1 cellular context compared by ENCODE assay signal in the genomic region with DNA sequence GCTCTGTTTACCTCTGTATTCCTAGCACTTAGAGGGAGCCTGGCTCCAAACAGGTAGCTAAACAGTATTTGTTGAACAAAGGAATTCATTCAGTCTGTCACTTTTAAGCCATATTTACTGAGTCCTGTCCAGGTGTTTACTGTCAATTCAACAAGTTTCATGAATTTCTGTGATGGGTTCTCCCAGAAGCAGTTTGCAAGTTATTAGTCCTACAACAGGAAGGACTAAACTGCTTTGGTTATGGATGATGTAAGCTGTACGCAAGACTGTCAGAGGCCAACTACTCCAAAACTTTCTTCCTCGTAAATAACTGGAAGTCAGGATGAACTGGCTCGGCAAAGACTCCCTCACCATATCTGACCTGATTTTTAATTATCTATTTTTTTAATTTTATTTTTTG.
A peak's percentile ranks its signal among the peaks of the same experiment; 100 is the strongest.
TF ChIP-seq lines count a peak whose summit lies in the region.

No MANE protein-coding gene starts in this region.

TF ChIP-seq in K562, 482 proteins besides CTCF, POLR2A, EP300 and RAD21 (continues in another document):
- TF ChIP-seq BACH1 (tag; IDR thresholded peaks at IDR 0.05) (peak; percentile 37; the same call in 1 of the 2 replicates), HCFC1 (IDR thresholded peaks at IDR 0.05; ENCODE audit: low read depth, low read length) (no peak), ZNF584 (CRISPR knock-in tag; IDR thresholded peaks at IDR 0.05; ENCODE audit: low read depth) (peak; percentile 64; the same call in 1 of the 2 replicates), ZNF766 (CRISPR knock-in tag; conservative IDR thresholded peaks at IDR 0.05) (peak; percentile 67), CHCHD3 (CRISPR knock-in tag; IDR thresholded peaks at IDR 0.05) (no peak), EP400 (IDR thresholded peaks at IDR 0.05) (0 out of 2 replicates have a peak, but pooled peaks have one; percentile 28), TARDBP (IDR thresholded peaks at IDR 0.05) (no peak), MCM7 (IDR thresholded peaks at IDR 0.05) (no peak), MEIS2 (IDR thresholded peaks at IDR 0.05; ENCODE audit: partially characterized antibody) (peak; percentile 10), ZNF239 (CRISPR knock-in tag; IDR thresholded peaks at IDR 0.05) (peak; percentile 34; the same call in 1 of the 2 replicates), ETV1 (tag; conservative IDR thresholded peaks at IDR 0.05; ENCODE audit: low read depth) (peak; percentile 67), ILF3 (IDR thresholded peaks at IDR 0.05; ENCODE audit: borderline replicate concordance) (no peak), PKNOX1 (IDR thresholded peaks at IDR 0.05) (peak; percentile 51), SNAPC5 (CRISPR knock-in tag; IDR thresholded peaks at IDR 0.05) (no peak), EWSR1 (IDR thresholded peaks at IDR 0.05; ENCODE audit: borderline replicate concordance, low read depth, partially characterized antibody) (no peak), ZNF311 (CRISPR knock-in tag; IDR thresholded peaks at IDR 0.05) (0 out of 2 replicates have a peak, but pooled peaks have one; percentile 24), ZNF274 (IDR thresholded peaks at IDR 0.05; ENCODE audit: borderline replicate concordance, low read depth, low read length) (no peak), TBP (optimal IDR thresholded peaks at IDR 0.05; ENCODE audit: low read depth, low read length) (no peak), GTF2E2 (tag; IDR thresholded peaks at IDR 0.05) (peak; percentile 76; the same call in 1 of the 2 replicates), NR3C1 (CRISPR knock-in tag; IDR thresholded peaks at IDR 0.05) (no peak), CEBPG (CRISPR knock-in tag; IDR thresholded peaks at IDR 0.05) (peak; percentile 85), CEBPG (tag; conservative IDR thresholded peaks at IDR 0.05 in 1 of 2, IDR thresholded peaks at IDR 0.05 in 1 of 2) (peak; percentile 69 to 95), FOS (IDR thresholded peaks at IDR 0.05; ENCODE audit: extremely low read depth, insufficient read length) (no peak), HDAC8 (tag; IDR thresholded peaks at IDR 0.05) (no peak), CBX5 (IDR thresholded peaks at IDR 0.05; ENCODE audit: borderline replicate concordance, low read depth) (no peak), SMAD3 (CRISPR knock-in tag; conservative IDR thresholded peaks at IDR 0.05) (0 out of 2 replicates have a peak, but pooled peaks have one; percentile 23), SETDB1 (IDR thresholded peaks at IDR 0.05; ENCODE audit: low read length) (no peak), ZNF589 (CRISPR knock-in tag; IDR thresholded peaks at IDR 0.05; ENCODE audit: low read depth) (peak; percentile 64; the same call in 1 of the 2 replicates), ZNF707 (CRISPR knock-in tag; conservative IDR thresholded peaks at IDR 0.05) (no peak), NCOA2 (IDR thresholded peaks at IDR 0.05; ENCODE audit: partially characterized antibody in 2 of 2) (no peak), RB1 (IDR thresholded peaks at IDR 0.05; ENCODE audit: low read depth) (no peak), PTTG1 (tag; IDR thresholded peaks at IDR 0.05; ENCODE audit: low read depth) (no peak), ZNF696 (CRISPR knock-in tag; conservative IDR thresholded peaks at IDR 0.05) (no peak), DMBX1 (CRISPR knock-in tag; IDR thresholded peaks at IDR 0.05; ENCODE audit: borderline replicate concordance) (peak; percentile 48; the same call in 1 of the 2 replicates), POLR2AphosphoS5 (IDR thresholded peaks at IDR 0.05; ENCODE audit: control insufficient read depth, insufficient read depth, low read depth, low read length) (no peak), EGR1 (conservative IDR thresholded peaks at IDR 0.05) (no peak), KLF6 (CRISPR knock-in tag; IDR thresholded peaks at IDR 0.05; ENCODE audit: borderline replicate concordance) (peak; percentile 59; the same call in 1 of the 2 replicates), UBTF (IDR thresholded peaks at IDR 0.05; ENCODE audit: borderline replicate concordance in 1 of 2, low read depth in 2 of 2, low read length in 2 of 2) (no peak), LEF1 (IDR thresholded peaks at IDR 0.05) (no peak), BMI1 (IDR thresholded peaks at IDR 0.05; ENCODE audit: low read length) (no peak)
- TF ChIP-seq, protein P1, sequence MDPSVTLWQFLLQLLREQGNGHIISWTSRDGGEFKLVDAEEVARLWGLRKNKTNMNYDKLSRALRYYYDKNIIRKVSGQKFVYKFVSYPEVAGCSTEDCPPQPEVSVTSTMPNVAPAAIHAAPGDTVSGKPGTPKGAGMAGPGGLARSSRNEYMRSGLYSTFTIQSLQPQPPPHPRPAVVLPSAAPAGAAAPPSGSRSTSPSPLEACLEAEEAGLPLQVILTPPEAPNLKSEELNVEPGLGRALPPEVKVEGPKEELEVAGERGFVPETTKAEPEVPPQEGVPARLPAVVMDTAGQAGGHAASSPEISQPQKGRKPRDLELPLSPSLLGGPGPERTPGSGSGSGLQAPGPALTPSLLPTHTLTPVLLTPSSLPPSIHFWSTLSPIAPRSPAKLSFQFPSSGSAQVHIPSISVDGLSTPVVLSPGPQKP (CRISPR knock-in tag; IDR thresholded peaks at IDR 0.05) = no peak
- TF ChIP-seq, protein P2, sequence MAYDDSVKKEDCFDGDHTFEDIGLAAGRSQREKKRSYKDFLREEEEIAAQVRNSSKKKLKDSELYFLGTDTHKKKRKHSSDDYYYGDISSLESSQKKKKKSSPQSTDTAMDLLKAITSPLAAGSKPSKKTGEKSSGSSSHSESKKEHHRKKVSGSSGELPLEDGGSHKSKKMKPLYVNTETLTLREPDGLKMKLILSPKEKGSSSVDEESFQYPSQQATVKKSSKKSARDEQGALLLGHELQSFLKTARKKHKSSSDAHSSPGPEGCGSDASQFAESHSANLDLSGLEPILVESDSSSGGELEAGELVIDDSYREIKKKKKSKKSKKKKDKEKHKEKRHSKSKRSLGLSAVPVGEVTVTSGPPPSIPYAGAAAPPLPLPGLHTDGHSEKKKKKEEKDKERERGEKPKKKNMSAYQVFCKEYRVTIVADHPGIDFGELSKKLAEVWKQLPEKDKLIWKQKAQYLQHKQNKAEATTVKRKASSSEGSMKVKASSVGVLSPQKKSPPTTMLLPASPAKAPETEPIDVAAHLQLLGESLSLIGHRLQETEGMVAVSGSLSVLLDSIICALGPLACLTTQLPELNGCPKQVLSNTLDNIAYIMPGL (CRISPR knock-in tag; IDR thresholded peaks at IDR 0.05) = no peak
- TF ChIP-seq, protein P3, sequence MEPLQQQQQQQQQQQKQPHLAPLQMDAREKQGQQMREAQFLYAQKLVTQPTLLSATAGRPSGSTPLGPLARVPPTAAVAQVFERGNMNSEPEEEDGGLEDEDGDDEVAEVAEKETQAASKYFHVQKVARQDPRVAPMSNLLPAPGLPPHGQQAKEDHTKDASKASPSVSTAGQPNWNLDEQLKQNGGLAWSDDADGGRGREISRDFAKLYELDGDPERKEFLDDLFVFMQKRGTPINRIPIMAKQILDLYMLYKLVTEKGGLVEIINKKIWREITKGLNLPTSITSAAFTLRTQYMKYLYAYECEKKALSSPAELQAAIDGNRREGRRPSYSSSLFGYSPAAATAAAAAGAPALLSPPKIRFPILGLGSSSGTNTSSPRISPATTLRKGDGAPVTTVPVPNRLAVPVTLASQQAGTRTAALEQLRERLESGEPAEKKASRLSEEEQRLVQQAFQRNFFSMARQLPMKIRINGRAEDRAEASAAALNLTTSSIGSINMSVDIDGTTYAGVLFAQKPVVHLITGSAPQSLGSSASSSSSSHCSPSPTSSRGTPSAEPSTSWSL (CRISPR knock-in tag; IDR thresholded peaks at IDR 0.05; ENCODE audit: borderline replicate concordance) = no peak
- TF ChIP-seq, protein P4, sequence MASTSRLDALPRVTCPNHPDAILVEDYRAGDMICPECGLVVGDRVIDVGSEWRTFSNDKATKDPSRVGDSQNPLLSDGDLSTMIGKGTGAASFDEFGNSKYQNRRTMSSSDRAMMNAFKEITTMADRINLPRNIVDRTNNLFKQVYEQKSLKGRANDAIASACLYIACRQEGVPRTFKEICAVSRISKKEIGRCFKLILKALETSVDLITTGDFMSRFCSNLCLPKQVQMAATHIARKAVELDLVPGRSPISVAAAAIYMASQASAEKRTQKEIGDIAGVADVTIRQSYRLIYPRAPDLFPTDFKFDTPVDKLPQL (IDR thresholded peaks at IDR 0.05; ENCODE audit: extremely low read depth, insufficient read length) = no peak
- TF ChIP-seq, protein P5, sequence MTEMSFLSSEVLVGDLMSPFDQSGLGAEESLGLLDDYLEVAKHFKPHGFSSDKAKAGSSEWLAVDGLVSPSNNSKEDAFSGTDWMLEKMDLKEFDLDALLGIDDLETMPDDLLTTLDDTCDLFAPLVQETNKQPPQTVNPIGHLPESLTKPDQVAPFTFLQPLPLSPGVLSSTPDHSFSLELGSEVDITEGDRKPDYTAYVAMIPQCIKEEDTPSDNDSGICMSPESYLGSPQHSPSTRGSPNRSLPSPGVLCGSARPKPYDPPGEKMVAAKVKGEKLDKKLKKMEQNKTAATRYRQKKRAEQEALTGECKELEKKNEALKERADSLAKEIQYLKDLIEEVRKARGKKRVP (CRISPR knock-in tag; IDR thresholded peaks at IDR 0.05) = peak; percentile 91
- TF ChIP-seq, protein P6, sequence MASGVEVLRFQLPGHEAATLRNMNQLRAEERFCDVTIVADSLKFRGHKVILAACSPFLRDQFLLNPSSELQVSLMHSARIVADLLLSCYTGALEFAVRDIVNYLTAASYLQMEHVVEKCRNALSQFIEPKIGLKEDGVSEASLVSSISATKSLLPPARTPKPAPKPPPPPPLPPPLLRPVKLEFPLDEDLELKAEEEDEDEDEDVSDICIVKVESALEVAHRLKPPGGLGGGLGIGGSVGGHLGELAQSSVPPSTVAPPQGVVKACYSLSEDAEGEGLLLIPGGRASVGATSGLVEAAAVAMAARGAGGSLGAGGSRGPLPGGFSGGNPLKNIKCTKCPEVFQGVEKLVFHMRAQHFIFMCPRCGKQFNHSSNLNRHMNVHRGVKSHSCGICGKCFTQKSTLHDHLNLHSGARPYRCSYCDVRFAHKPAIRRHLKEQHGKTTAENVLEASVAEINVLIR (CRISPR knock-in tag; IDR thresholded peaks at IDR 0.05) = no peak
- TF ChIP-seq, protein P7, sequence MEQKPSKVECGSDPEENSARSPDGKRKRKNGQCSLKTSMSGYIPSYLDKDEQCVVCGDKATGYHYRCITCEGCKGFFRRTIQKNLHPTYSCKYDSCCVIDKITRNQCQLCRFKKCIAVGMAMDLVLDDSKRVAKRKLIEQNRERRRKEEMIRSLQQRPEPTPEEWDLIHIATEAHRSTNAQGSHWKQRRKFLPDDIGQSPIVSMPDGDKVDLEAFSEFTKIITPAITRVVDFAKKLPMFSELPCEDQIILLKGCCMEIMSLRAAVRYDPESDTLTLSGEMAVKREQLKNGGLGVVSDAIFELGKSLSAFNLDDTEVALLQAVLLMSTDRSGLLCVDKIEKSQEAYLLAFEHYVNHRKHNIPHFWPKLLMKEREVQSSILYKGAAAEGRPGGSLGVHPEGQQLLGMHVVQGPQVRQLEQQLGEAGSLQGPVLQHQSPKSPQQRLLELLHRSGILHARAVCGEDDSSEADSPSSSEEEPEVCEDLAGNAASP (IDR thresholded peaks at IDR 0.05) = no peak
- TF ChIP-seq, protein P8, sequence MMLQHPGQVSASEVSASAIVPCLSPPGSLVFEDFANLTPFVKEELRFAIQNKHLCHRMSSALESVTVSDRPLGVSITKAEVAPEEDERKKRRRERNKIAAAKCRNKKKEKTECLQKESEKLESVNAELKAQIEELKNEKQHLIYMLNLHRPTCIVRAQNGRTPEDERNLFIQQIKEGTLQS (IDR thresholded peaks at IDR 0.05) = peak; percentile 77; the same call in 1 of the 2 replicates
- TF ChIP-seq, protein P8 (CRISPR knock-in tag; conservative IDR thresholded peaks at IDR 0.05) = no peak
- TF ChIP-seq, protein P9, sequence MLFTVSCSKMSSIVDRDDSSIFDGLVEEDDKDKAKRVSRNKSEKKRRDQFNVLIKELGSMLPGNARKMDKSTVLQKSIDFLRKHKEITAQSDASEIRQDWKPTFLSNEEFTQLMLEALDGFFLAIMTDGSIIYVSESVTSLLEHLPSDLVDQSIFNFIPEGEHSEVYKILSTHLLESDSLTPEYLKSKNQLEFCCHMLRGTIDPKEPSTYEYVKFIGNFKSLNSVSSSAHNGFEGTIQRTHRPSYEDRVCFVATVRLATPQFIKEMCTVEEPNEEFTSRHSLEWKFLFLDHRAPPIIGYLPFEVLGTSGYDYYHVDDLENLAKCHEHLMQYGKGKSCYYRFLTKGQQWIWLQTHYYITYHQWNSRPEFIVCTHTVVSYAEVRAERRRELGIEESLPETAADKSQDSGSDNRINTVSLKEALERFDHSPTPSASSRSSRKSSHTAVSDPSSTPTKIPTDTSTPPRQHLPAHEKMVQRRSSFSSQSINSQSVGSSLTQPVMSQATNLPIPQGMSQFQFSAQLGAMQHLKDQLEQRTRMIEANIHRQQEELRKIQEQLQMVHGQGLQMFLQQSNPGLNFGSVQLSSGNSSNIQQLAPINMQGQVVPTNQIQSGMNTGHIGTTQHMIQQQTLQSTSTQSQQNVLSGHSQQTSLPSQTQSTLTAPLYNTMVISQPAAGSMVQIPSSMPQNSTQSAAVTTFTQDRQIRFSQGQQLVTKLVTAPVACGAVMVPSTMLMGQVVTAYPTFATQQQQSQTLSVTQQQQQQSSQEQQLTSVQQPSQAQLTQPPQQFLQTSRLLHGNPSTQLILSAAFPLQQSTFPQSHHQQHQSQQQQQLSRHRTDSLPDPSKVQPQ (CRISPR knock-in tag; IDR thresholded peaks at IDR 0.05; ENCODE audit: borderline replicate concordance) = no peak
